Comparison of ENCODE assay signal across 13 cellular contexts in the genomic region with DNA sequence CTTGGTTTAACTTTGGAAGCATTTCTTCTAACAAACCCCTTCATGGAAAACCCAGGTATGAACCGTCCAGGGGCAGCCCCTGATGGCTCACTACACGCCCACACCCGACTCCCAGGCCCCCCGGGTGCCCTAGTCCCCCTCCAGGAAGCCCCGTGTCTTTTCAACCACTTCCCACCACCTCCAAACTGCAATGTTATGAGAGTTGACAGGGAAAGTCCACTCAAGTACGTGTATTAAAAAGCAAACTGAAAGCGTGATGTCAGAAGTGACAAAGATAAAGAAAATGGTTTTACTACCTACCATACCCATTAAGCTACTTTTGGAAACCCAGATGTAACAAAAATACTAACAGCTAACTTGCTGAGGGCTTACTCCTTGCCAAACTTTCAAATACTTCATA.
DNase-seq lines count a peak whose midpoint lies in the region; ATAC-seq and TF ChIP-seq lines count a peak whose summit lies in the region.
"Had no signal": no experiment of that assay in that cellular context is flagged by ENCODE, and none has a peak within 500 bp of the region (broad histone marks: within the 10 kb centered on the region; RNA-seq: fewer than 3 reads in every experiment).

No MANE protein-coding gene starts in this region.

- peak; percentile 69 for DNase-seq in GM06990 (ENCODE audit: extremely low read depth, insufficient read length)
- no peak for DNase-seq in globus pallidus (ENCODE audit: low spot score)
- no peak for DNase-seq in medulla oblongata (ENCODE audit: extremely low spot score)
- no peak for DNase-seq in NCI-H1694 treated with DMSO at 0.1 percent for 48 hours (lab: John Stamatoyannopoulos, UW)
- no peak for DNase-seq in NCI-H82 (lab: John Stamatoyannopoulos, UW)
- DNase-seq: activated CD8-positive, alpha-beta memory T cell treated with anti-CD3 and anti-CD28 coated beads, Interleukin-2, amount 50 U/mL, for 4 hours; AML-193; nephron progenitor cell; stimulated activated CD4-positive, alpha-beta T cell treated with anti-CD3 and anti-CD28 coated beads, Interleukin-15, amount 100 ng/mL, for 24 hours; T-helper 1 cell had no signal

- ATAC-seq in GM19023 (IDR thresholded peaks at IDR 0.05; ENCODE audit: unreplicated experiment), result peak; percentile 68
- peak; percentile 80 for ATAC-seq in HG02610 (IDR thresholded peaks at IDR 0.05; ENCODE audit: unreplicated experiment)
- ATAC-seq in HG03469 (IDR thresholded peaks at IDR 0.05; ENCODE audit: unreplicated experiment), result peak; percentile 51

- H3K4me3 ChIP-seq in GM06990 (replicated peaks; ENCODE audit: low read depth, low read length), result peak overlapping the region; percentile 45

- no peak for TF ChIP-seq CTCF in GM06990 (IDR thresholded peaks at IDR 0.05; ENCODE audit: insufficient read depth, low read length, poor library complexity, severe bottlenecking)

- no peaks in the 10 kb centered on the region for H3K36me3 ChIP-seq in GM06990 (ENCODE audit: control insufficient read depth, insufficient read depth, low read length)

- no peaks in the 10 kb centered on the region for H3K27me3 ChIP-seq in GM06990 (replicated peaks; ENCODE audit: control insufficient read depth, insufficient read depth, low read length)
